Comparison of ENCODE assay signal across 11 cellular contexts in genomic region chr5:111582962-111583669, GRCh38.
DNase-seq lines count a peak whose midpoint lies in the region; FAIRE-seq and TF ChIP-seq lines count a peak whose summit lies in the region.
"Had no signal": no experiment of that assay in that cellular context is flagged by ENCODE, and none has a peak within 500 bp of the region (broad histone marks: within the 10 kb centered on the region; RNA-seq: fewer than 3 reads in every experiment).

No MANE protein-coding gene starts in this region.

- TF ChIP-seq CTCF in hepatocyte (IDR thresholded peaks at IDR 0.05; ENCODE audit: poor library complexity) = no peak

- H3K79me2 ChIP-seq in hepatocyte = no peaks in the 10 kb centered on the region

- DNase-seq in AG20443 (ENCODE audit: low spot score) (peak; percentile 72), M059J (ENCODE audit: low read depth) (peak; percentile 84), astrocyte of the hippocampus (ENCODE audit: low read depth, low spot score) (peak; percentile 48), hepatocyte (ENCODE audit: low spot score) (peak; percentile 28), urothelium cell line (ENCODE audit: low spot score) (no peak), NCI-H1694 (lab: John Stamatoyannopoulos, UW) (no peak), H7 (no peak), ecto neural progenitor cell (ENCODE audit: low spot score) (no peak)
- DNase-seq: activated T-cell treated with anti-CD3 and anti-CD28 coated beads, Interleukin-2, amount 50 U/mL, for 72 hours; NCI-H187 treated with DMSO at 0.1 percent for 48 hours; stimulated activated naive B cell treated with anti-CD40 and anti-IgM and Interleukin-4, amounts not matched to agents 10 μg/mL and 1 μg/mL and 100 μg/mL, for 72 hours had no signal

- H3K36me3 ChIP-seq in hepatocyte (replicated peaks; ENCODE audit: insufficient read depth, low read depth) (no peaks in the 10 kb centered on the region), H7 (replicated peaks; ENCODE audit: control insufficient read depth, insufficient read depth, low read length) (no peaks in the 10 kb centered on the region)

- H3K4me3 ChIP-seq in hepatocyte = no peak overlapping the region
- no peak overlapping the region for H3K4me3 ChIP-seq in H7 (ENCODE audit: insufficient read depth, low read depth, low read length)

- H3K27me3 ChIP-seq in hepatocyte = no peaks in the 10 kb centered on the region
- H3K27me3 ChIP-seq in H7 (ENCODE audit: control insufficient read depth, insufficient read depth, low read length) = no peaks in the 10 kb centered on the region

- FAIRE-seq in urothelium cell line (lab: Jason Lieb, UNC) = no peak

- H3K4me2 ChIP-seq in hepatocyte = peak overlapping the region; percentile 1

- no peak overlapping the region for H2AFZ ChIP-seq in hepatocyte

- WGBS in hepatocyte (ENCODE audit: low lambda C conversion rate, missing lambda C conversion rate) = 46% methylated on average over 4 of the region's 4 CpGs

- H3K27ac ChIP-seq in hepatocyte = peak overlapping the region; percentile 42

- no peaks in the 10 kb centered on the region for H4K20me1 ChIP-seq in hepatocyte (ENCODE audit: insufficient read depth, poor library complexity, severe bottlenecking)

- no peaks in the 10 kb centered on the region for H3K9me3 ChIP-seq in hepatocyte (ENCODE audit: low read depth)

- H3K9me2 ChIP-seq in hepatocyte (replicated peaks; ENCODE audit: insufficient read depth) = no peaks in the 10 kb centered on the region

- peaks cover 10% of the 10 kb centered on the region for H3K4me1 ChIP-seq in hepatocyte (ENCODE audit: insufficient read depth)

Comparison
In these comparisons a context has a peak if more than half of its experiments do, and no peak if none do; other contexts are left out.
1. DNase-seq: peak in AG20443 (single experiment), M059J (single experiment), astrocyte of the hippocampus (single experiment) and hepatocyte (single experiment); none in urothelium cell line (single experiment), NCI-H1694 (single experiment), H7 (single experiment) and ecto neural progenitor cell (single experiment).